ENCODE assay signal across 7 cellular contexts in genomic region chr19:35899547-35900214, GRCh38. TPM values are rescaled to one million over a fixed set of nuclear protein-coding genes. Genes with fewer than 3 reads are reported as not detected.
DNase-seq lines count a peak whose midpoint lies in the region; ATAC-seq, FAIRE-seq and TF ChIP-seq lines count a peak whose summit lies in the region.

No MANE protein-coding gene starts in this region.

- H3K9ac ChIP-seq in keratinocyte (ENCODE audit: control insufficient read depth, extremely low read depth, insufficient read depth, low read length): peak overlapping the region; percentile 90

- FAIRE-seq in keratinocyte (lab: Jason Lieb, UNC): no peak

- H4K20me1 ChIP-seq in keratinocyte (ENCODE audit: control insufficient read depth, extremely low read depth, insufficient read depth, low read length): no peaks in the 10 kb centered on the region

- ATAC-seq in GM18502 (IDR thresholded peaks at IDR 0.05; ENCODE audit: poor library complexity, unreplicated experiment) (peak; percentile 56), HG03066 (IDR thresholded peaks at IDR 0.05; ENCODE audit: low read depth, unreplicated experiment) (peak; percentile 37)

- no peaks in the 10 kb centered on the region for H3K9me1 ChIP-seq in keratinocyte (ENCODE audit: control insufficient read depth, extremely low read depth, insufficient read depth, low read length)

- no peaks in the 10 kb centered on the region for H3K9me3 ChIP-seq in keratinocyte (ENCODE audit: control insufficient read depth, low read depth, low read length)

- peaks cover 7 to 17% of the 10 kb centered on the region in 2 experiments for H3K36me3 ChIP-seq in keratinocyte (ENCODE audit: control insufficient read depth in 2 of 2, extremely low read depth in 1 of 2, insufficient read depth in 2 of 2, low read length in 2 of 2)

- H3K79me2 ChIP-seq in keratinocyte (ENCODE audit: control insufficient read depth, insufficient read depth, low read length): peaks cover 19% of the 10 kb centered on the region

- peak overlapping the region; percentile 85 for H3K27ac ChIP-seq in keratinocyte (ENCODE audit: control insufficient read depth, insufficient read depth, low read length)

- DNase-seq in NCI-H2227 treated with DMSO at 0.1 percent for 48 hours (lab: John Stamatoyannopoulos, UW) (peak; percentile 98), cerebellar cortex (ENCODE audit: low spot score) (peak; percentile 91), keratinocyte (ENCODE audit: low read depth, low spot score) (no peak)
- DNase-seq in activated CD4-positive, alpha-beta T cell treated with anti-CD3 and anti-CD28 coated beads for 1 hour: peak; percentile 86
- peak; percentile 85 for DNase-seq in stimulated activated CD4-positive, alpha-beta T cell treated with anti-CD3 and anti-CD28 coated beads, Interleukin-12 subunit alpha, Interleukin-12 subunit beta, amount 100 ng/mL, for 4 hours

- dilution Hi-C loops in keratinocyte (cut with MboI; ENCODE audit: extremely low pct_ligation_motif_present, low sequenced_read_pairs): no loop called here

- peak overlapping the region; percentile 63 to 94 (median 87) for H3K4me3 ChIP-seq in keratinocyte (ENCODE audit: control insufficient read depth in 2 of 3, extremely low read depth in 1 of 3, insufficient read depth in 2 of 3, low read depth in 1 of 3, low read length in 3 of 3)

- no peak for TF ChIP-seq CTCF in keratinocyte (optimal IDR thresholded peaks at IDR 0.05 in 1 of 3, IDR thresholded peaks at IDR 0.05 in 1 of 3, conservative IDR thresholded peaks at IDR 0.05 in 1 of 3; ENCODE audit: extremely low read depth in 1 of 3, insufficient read depth in 2 of 3, low read length in 3 of 3)

- peak overlapping the region; percentile 71 for H2AFZ ChIP-seq in keratinocyte (ENCODE audit: control insufficient read depth, low read length)

- H3K4me1 ChIP-seq in keratinocyte (ENCODE audit: control insufficient read depth, extremely low read depth, insufficient read depth, low read length): peaks cover 30% of the 10 kb centered on the region

- no peaks in the 10 kb centered on the region for H3K27me3 ChIP-seq in keratinocyte (ENCODE audit: control insufficient read depth, extremely low read depth, insufficient read depth, low read length)

- peak overlapping the region; percentile 86 for H3K4me2 ChIP-seq in keratinocyte (ENCODE audit: control insufficient read depth, extremely low read depth, insufficient read depth, low read depth, low read length)

RNA-seq across cellular contexts. Expression of gene NFKBID, which starts 0.7 kb away (rescaled TPM):
- 3.9 to 6.0 TPM (median 5.0 TPM) in 3 replicates for polyA plus RNA-seq in keratinocyte
- 0.82 TPM for polyA plus RNA-seq in keratinocyte (2011; ENCODE audit: low read depth)
- 1.2 and 3.4 TPM in 2 replicates for polyA plus RNA-seq in keratinocyte (2011; cell fraction: cytosol; rRNA removed)
- 20.2 and 25.4 TPM in 2 replicates for polyA plus RNA-seq in keratinocyte (2011; cell fraction: nucleus; rRNA removed)
- 3.1 and 6.2 TPM in 2 replicates for polyA plus RNA-seq in keratinocyte (2012; ENCODE audit: low replicate concordance)
- polyA minus RNA-seq in keratinocyte: 3.1 to 7.2 TPM (median 4.7 TPM) in 3 replicates
- 6.7 TPM for polyA minus RNA-seq in keratinocyte (2011; cell fraction: cytosol; rRNA and poly(A)+ RNA removed)
- polyA minus RNA-seq in keratinocyte (2011; cell fraction: nucleus; rRNA and poly(A)+ RNA removed): 5.9 and 7.9 TPM in 2 replicates

RNA-seq across cellular contexts. Expression of gene HCST, which starts 2.6 kb away (rescaled TPM):
- 0.19 to 0.30 TPM (median 0.25 TPM) in 3 replicates for polyA plus RNA-seq in keratinocyte
- not detected for polyA plus RNA-seq in keratinocyte (2011; ENCODE audit: low read depth)
- 0.36 TPM in 1 of 2 replicates, not detected in the other for polyA plus RNA-seq in keratinocyte (2011; cell fraction: cytosol; rRNA removed)
- polyA plus RNA-seq in keratinocyte (2011; cell fraction: nucleus; rRNA removed): 0.25 and 0.43 TPM in 2 replicates
- polyA plus RNA-seq in keratinocyte (2012; ENCODE audit: low replicate concordance): not detected in 2 replicates
- polyA minus RNA-seq in keratinocyte: not detected in 3 replicates
- 3.6 TPM for polyA minus RNA-seq in keratinocyte (2011; cell fraction: cytosol; rRNA and poly(A)+ RNA removed)
- polyA minus RNA-seq in keratinocyte (2011; cell fraction: nucleus; rRNA and poly(A)+ RNA removed): not detected in 2 replicates

RNA-seq across cellular contexts. Expression of gene TYROBP, which starts 8.4 kb away (rescaled TPM):
- not detected in 3 replicates for polyA plus RNA-seq in keratinocyte
- polyA plus RNA-seq in keratinocyte (2011; ENCODE audit: low read depth): not detected
- not detected in 2 replicates for polyA plus RNA-seq in keratinocyte (2011; cell fraction: cytosol; rRNA removed)
- polyA plus RNA-seq in keratinocyte (2011; cell fraction: nucleus; rRNA removed): not detected in 2 replicates
- polyA plus RNA-seq in keratinocyte (2012; ENCODE audit: low replicate concordance): not detected in 2 replicates
- not detected in 3 replicates for polyA minus RNA-seq in keratinocyte
- not detected for polyA minus RNA-seq in keratinocyte (2011; cell fraction: cytosol; rRNA and poly(A)+ RNA removed)
- polyA minus RNA-seq in keratinocyte (2011; cell fraction: nucleus; rRNA and poly(A)+ RNA removed): not detected in 2 replicates

RNA-seq across cellular contexts. Expression of gene APLP1, which starts 31.3 kb away (rescaled TPM):
- polyA plus RNA-seq in keratinocyte: 0.50 to 0.95 TPM (median 0.66 TPM) in 3 replicates
- not detected for polyA plus RNA-seq in keratinocyte (2011; ENCODE audit: low read depth)
- 0.23 and 0.26 TPM in 2 replicates for polyA plus RNA-seq in keratinocyte (2011; cell fraction: cytosol; rRNA removed)
- 0.68 and 1.3 TPM in 2 replicates for polyA plus RNA-seq in keratinocyte (2011; cell fraction: nucleus; rRNA removed)
- polyA plus RNA-seq in keratinocyte (2012; ENCODE audit: low replicate concordance): 0.35 and 0.56 TPM in 2 replicates
- 0.32 to 2.8 TPM (median 0.53 TPM) in 3 replicates for polyA minus RNA-seq in keratinocyte
- not detected for polyA minus RNA-seq in keratinocyte (2011; cell fraction: cytosol; rRNA and poly(A)+ RNA removed)
- polyA minus RNA-seq in keratinocyte (2011; cell fraction: nucleus; rRNA and poly(A)+ RNA removed): 0.42 and 1.1 TPM in 2 replicates

RNA-seq across cellular contexts. Expression of gene LRFN3, which starts 36.5 kb away (rescaled TPM):
- 0.73 to 6.1 TPM (median 0.90 TPM) in 3 replicates for polyA plus RNA-seq in keratinocyte
- polyA plus RNA-seq in keratinocyte (2011; ENCODE audit: low read depth): 0.60 TPM
- 2.6 and 5.1 TPM in 2 replicates for polyA plus RNA-seq in keratinocyte (2011; cell fraction: cytosol; rRNA removed)
- 3.7 and 6.1 TPM in 2 replicates for polyA plus RNA-seq in keratinocyte (2011; cell fraction: nucleus; rRNA removed)
- 4.7 and 12.0 TPM in 2 replicates for polyA plus RNA-seq in keratinocyte (2012; ENCODE audit: low replicate concordance)
- polyA minus RNA-seq in keratinocyte: 1.0 to 11.5 TPM (median 1.6 TPM) in 3 replicates
- 8.4 TPM for polyA minus RNA-seq in keratinocyte (2011; cell fraction: cytosol; rRNA and poly(A)+ RNA removed)
- 3.7 TPM in 2 replicates for polyA minus RNA-seq in keratinocyte (2011; cell fraction: nucleus; rRNA and poly(A)+ RNA removed)
